In the genomic region with DNA sequence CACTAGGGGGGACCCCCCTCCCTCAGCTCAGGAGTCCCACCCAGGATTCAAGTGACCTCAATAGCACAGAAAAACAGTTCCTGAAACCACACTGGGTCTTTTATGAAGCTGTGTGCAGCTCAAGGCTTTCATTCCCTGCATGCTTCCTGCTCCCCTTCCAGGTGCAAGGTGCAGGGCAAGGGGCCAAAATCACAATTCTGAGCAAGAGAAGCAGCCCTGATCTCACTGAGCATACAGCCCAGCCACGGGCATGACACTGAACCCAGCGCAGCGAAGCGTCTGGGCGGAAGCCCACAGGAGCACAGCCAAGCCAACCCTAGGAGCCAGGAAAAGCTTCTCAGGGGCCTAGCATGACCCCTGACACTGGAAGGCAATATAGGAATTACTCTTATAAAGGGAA, we compare ENCODE assay signal across 19 cellular contexts.
"Had no signal": no experiment of that assay in that cellular context is flagged by ENCODE, and none has a peak within 500 bp of the region (broad histone marks: within the 10 kb centered on the region; RNA-seq: fewer than 3 reads in every experiment).

No MANE protein-coding gene starts in this region.

- H3K4me2 ChIP-seq: hepatocyte had no signal

- H3K27ac Mint-ChIP-seq: naive B cell, nephron progenitor cell had no signal

- H3K4me1 ChIP-seq: left ventricle myocardium inferior had no signal

- DNase-seq: effector CD4-positive, alpha-beta T cell; foreskin melanocyte; kidney; left cardiac atrium; left ventricle myocardium inferior; mesendoderm; naive B cell; nephron progenitor cell; stimulated activated CD4-positive, alpha-beta T cell treated with anti-CD3 and anti-CD28 coated beads, Interleukin-2, amount 100 ng/mL, for 24 hours; stimulated activated naive CD4-positive, alpha-beta T cell; stomach; substantia nigra; trophoblast cell had no signal

- H3K4me1 Mint-ChIP-seq: naive B cell had no signal

- H3K4me3 ChIP-seq: coronary artery, hepatocyte, left ventricle myocardium inferior, lung, skin epidermis, stomach had no signal

- H3K27me3 ChIP-seq: hepatocyte, neutrophil had no signal

- H2AFZ ChIP-seq: hepatocyte had no signal

- H3K36me3 ChIP-seq: left ventricle myocardium inferior, neutrophil, stomach had no signal

- H3K4me3 Mint-ChIP-seq: nephron progenitor cell had no signal

- H3K27ac ChIP-seq: coronary artery, hepatocyte, left ventricle myocardium inferior, neutrophil, skin epidermis, stomach had no signal

- H3K9me3 ChIP-seq: neutrophil had no signal

- ATAC-seq: left cardiac atrium, sciatic nerve had no signal

- H3K36me3 Mint-ChIP-seq: naive B cell had no signal
